3 cellular contexts compared by ENCODE assay signal in the genomic region with DNA sequence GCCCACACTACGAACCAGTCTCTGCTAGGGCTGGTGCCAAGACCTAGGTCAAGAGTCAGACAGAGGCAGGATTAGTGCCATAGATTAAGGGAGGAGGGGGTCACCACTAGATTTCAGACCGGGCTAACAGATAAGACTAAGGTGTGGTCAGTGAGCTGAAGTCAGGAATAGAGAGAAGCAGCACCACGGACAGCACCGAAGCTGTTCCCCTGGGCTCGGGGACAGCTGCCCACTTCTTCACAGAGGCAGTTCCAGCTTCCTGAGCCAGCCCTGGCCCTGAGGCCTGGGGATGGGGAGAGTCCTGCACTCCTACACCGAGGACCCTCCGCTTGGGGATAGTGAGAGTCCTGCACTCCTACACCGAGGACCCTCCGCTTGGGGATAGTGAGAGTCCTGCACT.
TF ChIP-seq lines count a peak whose summit lies in the region.

No MANE protein-coding gene starts in this region.

TF ChIP-seq in IMR-90, 13 proteins besides CTCF, POLR2A, EP300 and RAD21:
- no peak for TF ChIP-seq BHLHE40 (IDR thresholded peaks at IDR 0.05; ENCODE audit: low read depth, low read length)
- TF ChIP-seq, protein P1, sequence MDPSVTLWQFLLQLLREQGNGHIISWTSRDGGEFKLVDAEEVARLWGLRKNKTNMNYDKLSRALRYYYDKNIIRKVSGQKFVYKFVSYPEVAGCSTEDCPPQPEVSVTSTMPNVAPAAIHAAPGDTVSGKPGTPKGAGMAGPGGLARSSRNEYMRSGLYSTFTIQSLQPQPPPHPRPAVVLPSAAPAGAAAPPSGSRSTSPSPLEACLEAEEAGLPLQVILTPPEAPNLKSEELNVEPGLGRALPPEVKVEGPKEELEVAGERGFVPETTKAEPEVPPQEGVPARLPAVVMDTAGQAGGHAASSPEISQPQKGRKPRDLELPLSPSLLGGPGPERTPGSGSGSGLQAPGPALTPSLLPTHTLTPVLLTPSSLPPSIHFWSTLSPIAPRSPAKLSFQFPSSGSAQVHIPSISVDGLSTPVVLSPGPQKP (IDR thresholded peaks at IDR 0.05; ENCODE audit: borderline replicate concordance, low read depth, low read length), result no peak
- no peak for TF ChIP-seq FOS (IDR thresholded peaks at IDR 0.05; ENCODE audit: low read depth, low read length)
- TF ChIP-seq NFE2L2 (IDR thresholded peaks at IDR 0.05; ENCODE audit: low read depth, low read length), result no peak
- TF ChIP-seq RCOR1 (IDR thresholded peaks at IDR 0.05; ENCODE audit: insufficient replicate concordance, low read length), result no peak
- no peak for TF ChIP-seq USF2 (IDR thresholded peaks at IDR 0.05; ENCODE audit: low read depth, low read length)
- TF ChIP-seq CHD1 (IDR thresholded peaks at IDR 0.05; ENCODE audit: low read depth, low read length), result no peak
- TF ChIP-seq MAFK (IDR thresholded peaks at IDR 0.05; ENCODE audit: low read depth, low read length), result no peak
- TF ChIP-seq CEBPB (IDR thresholded peaks at IDR 0.05; ENCODE audit: low read depth, low read length), result no peak
- no peak for TF ChIP-seq MXI1 (IDR thresholded peaks at IDR 0.05; ENCODE audit: borderline replicate concordance, low read depth, low read length)
- TF ChIP-seq MAZ (IDR thresholded peaks at IDR 0.05; ENCODE audit: borderline replicate concordance, low read depth, low read length), result no peak
- TF ChIP-seq RFX5 (IDR thresholded peaks at IDR 0.05; ENCODE audit: low read depth, low read length), result no peak
- TF ChIP-seq SMC3 (IDR thresholded peaks at IDR 0.05; ENCODE audit: low read depth, low read length), result no peak

TF ChIP-seq in GM12878, 131 proteins besides CTCF, POLR2A, EP300 and RAD21:
- TF ChIP-seq JUND (IDR thresholded peaks at IDR 0.05; ENCODE audit: low read depth, low read length) (no peak), CREB1 (IDR thresholded peaks at IDR 0.05; ENCODE audit: low read depth) (no peak), ATF7 (IDR thresholded peaks at IDR 0.05; ENCODE audit: low read depth) (no peak), REST (IDR thresholded peaks at IDR 0.05; ENCODE audit: low read depth, low read length) (peak; percentile 66; the same call in 1 of the 2 replicates), JUNB (IDR thresholded peaks at IDR 0.05) (no peak), ESRRA (IDR thresholded peaks at IDR 0.05; ENCODE audit: low read length) (no peak), ZBED1 (IDR thresholded peaks at IDR 0.05; ENCODE audit: borderline replicate concordance) (no peak), RFX5 (IDR thresholded peaks at IDR 0.05; ENCODE audit: low read depth, low read length) (no peak)

TF ChIP-seq in liver, 16 proteins besides CTCF, POLR2A, EP300 and RAD21:
- TF ChIP-seq FOXA1 (IDR thresholded peaks at IDR 0.05) (no peak), REST (IDR thresholded peaks at IDR 0.05) (peak; percentile 91)
TF ChIP-seq in liver: peak in this region for 1.
